In genomic region chr14:96067985-96068930, GRCh38 we compare ENCODE assay signal across 14 cellular contexts. TPM values are rescaled to one million over a fixed set of nuclear protein-coding genes. Genes with fewer than 3 reads are reported as not detected.
DNase-seq lines count a peak whose midpoint lies in the region; ATAC-seq and TF ChIP-seq lines count a peak whose summit lies in the region.
"Had no signal": no experiment of that assay in that cellular context is flagged by ENCODE, and none has a peak within 500 bp of the region (broad histone marks: within the 10 kb centered on the region; RNA-seq: fewer than 3 reads in every experiment).

No MANE protein-coding gene starts in this region.

- H3K27me3 ChIP-seq in RWPE2 (ENCODE audit: insufficient read depth, poor library complexity, severe bottlenecking): peaks cover 24% of the 10 kb centered on the region
- H3K27me3 ChIP-seq in endodermal cell (ENCODE audit: control insufficient read depth, insufficient read depth, low read length, poor library complexity, severe bottlenecking): no peaks in the 10 kb centered on the region
- peaks cover 0 to 2% (median 2%) of the 10 kb centered on the region in 3 donors for H3K27me3 ChIP-seq in psoas muscle (ENCODE audit: insufficient read depth in 3 of 3, low read length in 2 of 3)
- no peaks in the 10 kb centered on the region for H3K27me3 ChIP-seq in body of pancreas

- no peak overlapping the region for H3K4me3 ChIP-seq in RWPE2 (ENCODE audit: severe bottlenecking)
- no peak overlapping the region for H3K4me3 ChIP-seq in endodermal cell (ENCODE audit: low read length)
- H3K4me3 ChIP-seq in psoas muscle: no peak overlapping the region
- H3K4me3 ChIP-seq in body of pancreas: no peak overlapping the region

- H3K27ac Mint-ChIP-seq in endodermal cell: no peak overlapping the region

- intact Hi-C loops in psoas muscle (cut with DNase I) (no loop called here), body of pancreas (cut with DNase I) (no loop called here)

- H3K9me3 ChIP-seq in RWPE2 (ENCODE audit: severe bottlenecking): no peaks in the 10 kb centered on the region
- H3K9me3 ChIP-seq in endodermal cell (ENCODE audit: control insufficient read depth, low read length): no peaks in the 10 kb centered on the region
- H3K9me3 ChIP-seq in psoas muscle: no peaks in the 10 kb centered on the region
- no peaks in the 10 kb centered on the region for H3K9me3 ChIP-seq in body of pancreas

- no peaks in the 10 kb centered on the region for H3K27me3 Mint-ChIP-seq in endodermal cell (ENCODE audit: insufficient read depth)

- peaks cover 3% of the 10 kb centered on the region for H3K9me3 Mint-ChIP-seq in endodermal cell

- no peaks in the 10 kb centered on the region for H3K4me1 Mint-ChIP-seq in endodermal cell

- H3K36me3 Mint-ChIP-seq in endodermal cell (ENCODE audit: low read depth): peaks cover 2% of the 10 kb centered on the region

- H3K4me3 Mint-ChIP-seq in endodermal cell: no peak overlapping the region

- no peaks in the 10 kb centered on the region for H3K36me3 ChIP-seq in RWPE2 (ENCODE audit: low read depth)
- no peaks in the 10 kb centered on the region for H3K36me3 ChIP-seq in endodermal cell (ENCODE audit: control insufficient read depth, insufficient read depth, low read length)
- H3K36me3 ChIP-seq in psoas muscle (ENCODE audit: insufficient read depth in 1 of 2, low read depth in 1 of 2): no peaks in the 10 kb centered on the region
- H3K36me3 ChIP-seq in body of pancreas (replicated peaks in 1 of 2; ENCODE audit: insufficient read depth in 1 of 2, low read depth in 2 of 2): no peaks in the 10 kb centered on the region

- H3K27ac ChIP-seq in RWPE2 (ENCODE audit: poor library complexity, severe bottlenecking): no peak overlapping the region
- no peak overlapping the region for H3K27ac ChIP-seq in endodermal cell (ENCODE audit: low read depth, low read length)
- no peak overlapping the region for H3K27ac ChIP-seq in psoas muscle
- H3K27ac ChIP-seq in body of pancreas: no peak overlapping the region
- H3K27ac ChIP-seq: 22Rv1, KMS-11 had no signal

- H3K4me1 ChIP-seq in RWPE2 (ENCODE audit: insufficient read depth, poor library complexity, severe bottlenecking) (no peaks in the 10 kb centered on the region), endodermal cell (ENCODE audit: control insufficient read depth, insufficient read depth, low read length) (no peaks in the 10 kb centered on the region), psoas muscle (no peaks in the 10 kb centered on the region), body of pancreas (no peaks in the 10 kb centered on the region)

- WGBS in endodermal cell (ENCODE audit: insufficient coverage in 1 of 2, insufficient read length in 1 of 2), 2 experiments: 91 to 93% methylated on average over 13 to 19 of the region's 19 CpGs
- 72 to 81% (median 78%) methylated on average over 19 of the region's 19 CpGs for WGBS in psoas muscle, 3 donors
- WGBS in body of pancreas, 2 donors: 65 to 70% methylated on average over 15 to 16 of the region's 19 CpGs

- TF ChIP-seq CTCF in RWPE2 (IDR thresholded peaks at IDR 0.05; ENCODE audit: poor library complexity, severe bottlenecking): no peak
- no peak for TF ChIP-seq CTCF in endodermal cell (conservative IDR thresholded peaks at IDR 0.05)
- no peak for TF ChIP-seq CTCF in psoas muscle (IDR thresholded peaks at IDR 0.05)
- TF ChIP-seq CTCF in body of pancreas (IDR thresholded peaks at IDR 0.05): no peak

- ATAC-seq in RWPE2 (ENCODE audit: low read depth) (no peak), psoas muscle (no peak), body of pancreas (no peak)

- TF ChIP-seq POLR2A in body of pancreas (IDR thresholded peaks at IDR 0.05): no peak

- peak; percentile 34 for DNase-seq in NCI-H510A treated with DMSO at 0.1 percent for 48 hours (lab: John Stamatoyannopoulos, UW)
- DNase-seq in NCI-H510A (lab: John Stamatoyannopoulos, UW): no peak
- peak; percentile 51 for DNase-seq in RWPE2 (ENCODE audit: low spot score)
- DNase-seq in endodermal cell: peak; percentile 29
- DNase-seq in mesenteric fat pad (ENCODE audit: low spot score): peak; percentile 71
- DNase-seq in psoas muscle: no peak
- DNase-seq in body of pancreas: no peak
- no peak for DNase-seq in putamen (ENCODE audit: low spot score)
- DNase-seq: AML-193; NCI-H2107; NK-92 treated with Interleukin-12 subunit alpha and Interleukin-12 subunit beta, amount 100 ng/mL, for 24 hours had no signal

- no peak overlapping the region for H3K9ac ChIP-seq in endodermal cell (ENCODE audit: extremely low read depth, low read length, poor library complexity, severe bottlenecking)
- H3K9ac ChIP-seq: KMS-11 had no signal

RNA-seq across cellular contexts. Expression of gene C14orf132, which starts 29.1 kb away (rescaled TPM):
- total RNA-seq in endodermal cell: 10 to 100 TPM; 12.3 to 21.9 TPM
- polyA plus RNA-seq in endodermal cell (2013, experiment 1 of 2): 55.9 TPM
- polyA plus RNA-seq in endodermal cell (2013, experiment 2 of 2): 52.1 TPM
- total RNA-seq in mesenteric fat pad: 2.7 TPM
- total RNA-seq in psoas muscle: 1 to 10 TPM in 2 of 4 donors, under 1 TPM in 2; 0.57 to 5.3 (median 1.3) TPM
- 1 to 10 TPM in 1 of 3 donors, under 1 TPM in 2; 0.63 to 1.5 (median 0.86) TPM for polyA plus RNA-seq in psoas muscle
- total RNA-seq in body of pancreas: 1 to 10 TPM; 4.4 to 4.6 TPM
- total RNA-seq: HT-29 had no signal

Comparison
In these comparisons a context has a peak if more than half of its experiments do, and no peak if none do; other contexts are left out.
1. DNase-seq: peak in NCI-H510A treated with DMSO at 0.1 percent for 48 hours (single experiment), RWPE2 (single experiment), endodermal cell (single experiment) and mesenteric fat pad (single experiment); none in NCI-H510A (single experiment), psoas muscle (0 of 2), body of pancreas (0 of 4) and putamen (single experiment).